Comparison of ENCODE assay signal across 13 cellular contexts in the genomic region with DNA sequence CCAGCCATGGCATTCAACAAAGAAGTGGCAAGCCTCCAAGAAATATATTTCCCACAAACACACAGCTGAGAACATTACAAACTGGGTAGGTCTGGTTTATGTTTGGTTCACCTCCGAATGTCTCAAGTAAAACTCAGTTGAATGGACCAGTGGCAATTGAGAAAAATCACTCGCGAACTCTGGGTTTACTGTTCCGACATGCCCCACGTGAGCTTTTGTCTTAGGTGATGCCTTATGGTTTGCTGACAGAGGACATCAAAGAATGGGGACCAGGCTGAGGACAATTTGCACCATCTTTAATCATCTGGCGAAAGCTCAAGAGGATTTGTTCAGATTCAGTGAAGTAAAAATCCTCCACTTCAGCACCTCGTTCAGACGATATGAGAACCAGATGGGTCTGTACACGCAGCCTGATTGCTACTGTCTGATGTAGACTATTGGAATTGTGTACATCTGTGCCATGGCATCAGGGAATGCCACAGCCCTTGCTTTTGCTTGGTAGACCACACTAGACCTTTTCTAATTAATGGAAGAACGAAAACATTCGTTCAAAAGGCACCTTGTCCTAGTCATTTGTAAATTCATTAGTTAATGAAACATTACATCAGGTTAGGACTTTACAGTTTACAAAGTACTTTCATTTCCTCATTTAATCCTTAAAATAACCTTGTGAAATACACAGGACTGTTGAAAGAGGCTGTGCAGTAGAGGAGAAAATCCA. TPM values are rescaled to one million over a fixed set of nuclear protein-coding genes. Genes with fewer than 3 reads are reported as not detected.
DNase-seq lines count a peak whose midpoint lies in the region; ATAC-seq, FAIRE-seq and TF ChIP-seq lines count a peak whose summit lies in the region.
"Had no signal": no experiment of that assay in that cellular context is flagged by ENCODE, and none has a peak within 500 bp of the region (broad histone marks: within the 10 kb centered on the region; RNA-seq: fewer than 3 reads in every experiment).

No MANE protein-coding gene starts in this region.

- H3K4me1 ChIP-seq in kidney (ENCODE audit: control insufficient read depth in 1 of 2, insufficient read depth in 1 of 2, low read depth in 1 of 2, low read length in 2 of 2), result no peaks in the 10 kb centered on the region

- intact Hi-C loops in kidney (cut with DNase I), result no loop called here

- DNase-seq in GM06990 (ENCODE audit: extremely low read depth, insufficient read length) (peak; percentile 68), NOMO-1 (lab: John Stamatoyannopoulos, UW; ENCODE audit: unreplicated experiment in 2 of 2) (peak; percentile 34 to 88), kidney (no peak), KG1 (lab: John Stamatoyannopoulos, UW) (no peak), iPS-NIHi7 (ENCODE audit: extremely low spot score) (no peak)
- DNase-seq in activated CD4-positive, alpha-beta T cell treated with anti-CD3 and anti-CD28 coated beads, Interleukin-2, amount 50 U/mL, for 1 hour, result no peak
- DNase-seq: activated CD4-positive, alpha-beta T cell treated with anti-CD3 and anti-CD28 coated beads for 48 hours; brain microvascular endothelial cell; NCI-H345; nucleus accumbens had no signal

- ATAC-seq in GM19452 (IDR thresholded peaks at IDR 0.05; ENCODE audit: unreplicated experiment), result peak; percentile 94
- ATAC-seq in HG03039 (IDR thresholded peaks at IDR 0.05; ENCODE audit: unreplicated experiment), result peak; percentile 93

- H3K27ac ChIP-seq in kidney (ENCODE audit: low read depth in 2 of 2, low read length in 2 of 2), result no peak overlapping the region
- H3K27ac ChIP-seq: brain microvascular endothelial cell had no signal

- H3K9me3 ChIP-seq in kidney (ENCODE audit: control insufficient read depth in 1 of 2, low read length in 2 of 2), result no peaks in the 10 kb centered on the region

- TF ChIP-seq CTCF in GM06990 (IDR thresholded peaks at IDR 0.05; ENCODE audit: insufficient read depth, low read length, poor library complexity, severe bottlenecking) (no peak), kidney (IDR thresholded peaks at IDR 0.05; ENCODE audit: borderline replicate concordance, extremely low read depth, insufficient read depth) (no peak)

- FAIRE-seq in kidney (lab: Jason Lieb, UNC), result no peak
- FAIRE-seq: H1 had no signal

- H3K4me3 ChIP-seq in GM06990 (replicated peaks; ENCODE audit: low read depth, low read length) (peak overlapping the region; percentile 30; the same call in 1 of the 2 replicates), kidney (ENCODE audit: low read length in 2 of 2) (no peak overlapping the region)

- no peak overlapping the region for H3K9ac ChIP-seq in kidney (ENCODE audit: low read length in 2 of 2)

- no peaks in the 10 kb centered on the region for H3K27me3 ChIP-seq in GM06990 (replicated peaks; ENCODE audit: control insufficient read depth, insufficient read depth, low read length)
- H3K27me3 ChIP-seq: brain microvascular endothelial cell had no signal

- H3K36me3 ChIP-seq in GM06990 (ENCODE audit: control insufficient read depth, insufficient read depth, low read length) (no peaks in the 10 kb centered on the region), kidney (ENCODE audit: control insufficient read depth in 1 of 2, insufficient read depth in 2 of 2, low read length in 2 of 2) (no peaks in the 10 kb centered on the region)
- H3K36me3 ChIP-seq: brain microvascular endothelial cell had no signal

RNA-seq across cellular contexts. Expression of a gene that starts 59.4 kb away (rescaled TPM):
- 0.19 TPM for total RNA-seq in kidney
- polyA plus RNA-seq in kidney (ENCODE audit: insufficient read depth, low read depth, low replicate concordance), result 4.5 TPM
- total RNA-seq: H1 had no signal
- polyA plus RNA-seq: H1 had no signal

Comparison
In these comparisons a context has a peak if more than half of its experiments do, and no peak if none do; other contexts are left out.
1. DNase-seq: peak in GM06990 (single experiment) and NOMO-1 (2 of 2); none in activated CD4-positive, alpha-beta T cell treated with anti-CD3 and anti-CD28 coated beads, Interleukin-2, amount 50 U/mL, for 1 hour (single experiment), kidney (single experiment), KG1 (single experiment) and iPS-NIHi7 (single experiment).